8 cellular contexts compared by ENCODE assay signal in the genomic region with DNA sequence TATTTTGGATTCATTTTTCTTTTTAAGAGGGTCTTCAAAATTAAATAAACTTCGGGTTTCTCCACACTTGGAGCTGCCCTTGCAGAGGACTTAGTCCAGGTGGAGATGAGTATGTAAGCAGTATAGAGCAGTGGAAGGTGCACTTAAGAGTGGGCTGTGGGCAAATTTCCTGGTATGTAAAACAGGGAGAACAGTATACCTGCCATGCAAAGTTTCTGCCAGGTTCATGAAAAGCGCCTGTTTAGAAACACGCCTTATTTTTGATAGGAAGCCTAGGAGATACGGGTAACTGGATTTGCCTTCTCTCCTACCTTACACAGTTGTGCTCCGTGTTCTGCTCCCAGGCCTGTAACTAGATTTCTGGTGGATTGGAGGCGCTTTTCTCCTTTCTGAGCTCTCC. TPM values are rescaled to one million over a fixed set of nuclear protein-coding genes. Genes with fewer than 3 reads are reported as not detected.
DNase-seq lines count a peak whose midpoint lies in the region; ATAC-seq and TF ChIP-seq lines count a peak whose summit lies in the region.

No MANE protein-coding gene starts in this region.

- peaks cover 4% of the 10 kb centered on the region for H3K4me1 ChIP-seq in parathyroid adenoma

- DNase-seq in ELF-1 (ENCODE audit: low read depth, low spot score), result peak; percentile 26
- DNase-seq in OCI-M1 (lab: John Stamatoyannopoulos, UW), result peak; percentile 27
- no peak for DNase-seq in epithelial cell of prostate (ENCODE audit: low read depth, low spot score)
- DNase-seq in amniotic stem cell (lab: John Stamatoyannopoulos, UW), result no peak
- no peak for DNase-seq in H4 (ENCODE audit: low spot score)
- no peak for DNase-seq in stimulated activated CD4-positive, alpha-beta T cell treated with anti-CD3 and anti-CD28 coated beads, Interleukin-12 subunit alpha, Interleukin-12 subunit beta, amount 100 ng/mL, for 4 hours

- peaks cover 5% of the 10 kb centered on the region for H3K79me2 ChIP-seq in parathyroid adenoma

- peak overlapping the region; percentile 94 for H3K4me3 ChIP-seq in parathyroid adenoma (ENCODE audit: low read depth, low read length)

- no peaks in the 10 kb centered on the region for H3K36me3 ChIP-seq in parathyroid adenoma (ENCODE audit: control insufficient read depth, insufficient read depth, low read length)

- H3K4me2 ChIP-seq in parathyroid adenoma (ENCODE audit: low read length), result peak overlapping the region; percentile 83

- ATAC-seq in GM21786 (IDR thresholded peaks at IDR 0.05; ENCODE audit: unreplicated experiment), result no peak

- no peaks in the 10 kb centered on the region for H3K9me3 ChIP-seq in parathyroid adenoma (ENCODE audit: control insufficient read depth, low read length)

- H3K27me3 ChIP-seq in parathyroid adenoma (ENCODE audit: control insufficient read depth, insufficient read depth, low read length), result no peaks in the 10 kb centered on the region

- H3K27ac ChIP-seq in epithelial cell of prostate (peak overlapping the region; percentile 91), parathyroid adenoma (no peak overlapping the region)

- H2AFZ ChIP-seq in parathyroid adenoma, result no peak overlapping the region

- H3K9ac ChIP-seq in parathyroid adenoma, result no peak overlapping the region

- TF ChIP-seq CTCF in parathyroid adenoma (IDR thresholded peaks at IDR 0.05), result no peak

RNA-seq across cellular contexts. Expression of a gene that starts 1.2 kb away (rescaled TPM):
- 29.4 and 30.8 TPM in 2 replicates for total RNA-seq in H4 (2014; rRNA removed; shearing (Covaris generic))

RNA-seq across cellular contexts. Expression of a gene that starts 56.1 kb away (rescaled TPM):
- total RNA-seq in H4 (2014; rRNA removed; shearing (Covaris generic)), result 10.7 and 12.1 TPM in 2 replicates

Comparison
In these comparisons a context has a peak if more than half of its experiments do, and no peak if none do; other contexts are left out.
1. DNase-seq: peak in ELF-1 (single experiment) and OCI-M1 (single experiment); none in epithelial cell of prostate (single experiment), amniotic stem cell (single experiment), H4 (single experiment) and stimulated activated CD4-positive, alpha-beta T cell treated with anti-CD3 and anti-CD28 coated beads, Interleukin-12 subunit alpha, Interleukin-12 subunit beta, amount 100 ng/mL, for 4 hours (single experiment).